Comparison of ENCODE assay signal across 8 cellular contexts in the genomic region with DNA sequence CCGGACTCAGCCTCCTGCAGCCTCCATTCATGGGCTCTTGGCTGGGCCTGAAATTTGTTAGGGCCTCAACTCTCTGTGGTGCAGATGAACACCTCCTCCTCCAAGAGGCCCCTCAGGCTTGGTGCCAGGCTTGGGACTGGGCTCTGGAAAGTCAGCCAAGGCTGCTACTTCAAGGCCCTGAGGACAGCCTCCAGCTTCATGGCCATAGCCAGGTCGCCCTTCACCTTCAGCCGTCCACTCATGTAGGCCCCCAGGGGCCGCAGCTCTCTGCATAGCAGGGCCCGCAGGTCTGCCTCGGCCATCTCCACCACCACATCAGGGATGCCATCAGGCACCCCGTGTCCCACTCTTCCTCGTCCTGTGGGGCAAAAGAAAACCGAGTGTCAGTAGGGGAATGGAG. TPM values are rescaled to one million over a fixed set of nuclear protein-coding genes. Genes with fewer than 3 reads are reported as not detected.
A peak's percentile ranks its signal among the peaks of the same experiment; 100 is the strongest.
DNase-seq lines count a peak whose midpoint lies in the region; ATAC-seq and TF ChIP-seq lines count a peak whose summit lies in the region.

No MANE protein-coding gene starts in this region.

- H3K36me3 Mint-ChIP-seq in activated CD8-positive, alpha-beta T cell treated with anti-CD3 and anti-CD28 coated beads, Interleukin-2, amount 10 ng/mL, durations not matched to agents 7 days and 5 days (ENCODE audit: low read depth) = peaks cover 6% of the 10 kb centered on the region
- peaks cover 8% of the 10 kb centered on the region for H3K36me3 Mint-ChIP-seq in activated CD8-positive, alpha-beta T cell treated with anti-CD3 and anti-CD28 coated beads for 36 hours (ENCODE audit: low read depth)
- H3K36me3 Mint-ChIP-seq in MCF 10A (ENCODE audit: insufficient read depth, unreplicated experiment) (peaks cover 9% of the 10 kb centered on the region), mesothelial cell of epicardium (peaks cover 5% of the 10 kb centered on the region)

- TF ChIP-seq CTCF in activated CD8-positive, alpha-beta T cell treated with anti-CD3 and anti-CD28 coated beads for 36 hours (IDR thresholded peaks at IDR 0.05) = no peak
- TF ChIP-seq CTCF in MCF 10A (IDR thresholded peaks at IDR 0.05; ENCODE audit: unreplicated experiment) (no peak), mesothelial cell of epicardium (IDR thresholded peaks at IDR 0.05; ENCODE audit: unreplicated experiment) (no peak), thyroid gland (IDR thresholded peaks at IDR 0.05) (no peak)

- POLR2A ChIA-PET in activated CD8-positive, alpha-beta T cell treated with anti-CD3 and anti-CD28 coated beads, Interleukin-2, amount 10 ng/mL, durations not matched to agents 7 days and 5 days (lab: Charles Lee) = interaction anchor here (1.0 to 2.3 kb wide), 3 partner anchors 8 to 11 kb away, joined by 3 to 7 read pairs (median 6); a partner anchor contains a TSS
- POLR2A ChIA-PET in activated CD8-positive, alpha-beta T cell treated with anti-CD3 and anti-CD28 coated beads for 36 hours (lab: Charles Lee) = interaction anchor here (1.2 kb wide), 1 partner anchor 14 kb away, joined by 3 read pairs; no protein-coding TSS in a partner anchor
- POLR2A ChIA-PET in MCF 10A (lab: Yijun Ruan, JAX) = interaction anchor here (0.7 to 7.9 kb wide), 7 partner anchors 10 to 562 kb away, joined by 3 to 141 read pairs (median 3); a partner anchor contains a TSS

- intact Hi-C loops in activated CD8-positive, alpha-beta T cell treated with anti-CD3 and anti-CD28 coated beads for 36 hours (cut with micrococcal nuclease) = no loop called here
- intact Hi-C loops in MCF 10A (cut with micrococcal nuclease) = no loop called here
- intact Hi-C loops in thyroid gland (cut with DNase I) = no loop called here

- no peak overlapping the region for H3K4me3 Mint-ChIP-seq in activated CD8-positive, alpha-beta T cell treated with anti-CD3 and anti-CD28 coated beads, Interleukin-2, amount 10 ng/mL, durations not matched to agents 7 days and 5 days
- H3K4me3 Mint-ChIP-seq in activated CD8-positive, alpha-beta T cell treated with anti-CD3 and anti-CD28 coated beads for 36 hours = no peak overlapping the region
- H3K4me3 Mint-ChIP-seq in MCF 10A (ENCODE audit: unreplicated experiment) (peak overlapping the region; percentile 59), mesothelial cell of epicardium (no peak overlapping the region)

- H3K4me1 Mint-ChIP-seq in activated CD8-positive, alpha-beta T cell treated with anti-CD3 and anti-CD28 coated beads, Interleukin-2, amount 10 ng/mL, durations not matched to agents 7 days and 5 days (ENCODE audit: low read depth) = peaks cover 53% of the 10 kb centered on the region
- peaks cover 29% of the 10 kb centered on the region for H3K4me1 Mint-ChIP-seq in activated CD8-positive, alpha-beta T cell treated with anti-CD3 and anti-CD28 coated beads for 36 hours (ENCODE audit: low read depth)
- H3K4me1 Mint-ChIP-seq in MCF 10A (ENCODE audit: insufficient read depth, unreplicated experiment) (peaks cover 71% of the 10 kb centered on the region), mesothelial cell of epicardium (peaks cover 28% of the 10 kb centered on the region)

- H3K4me1 ChIP-seq in thyroid gland = peaks cover 37 to 85% of the 10 kb centered on the region in 2 donors

- H3K9me3 ChIP-seq in thyroid gland = no peaks in the 10 kb centered on the region

- BruUV-seq in MCF 10A (replicated peaks; lab: Mats Ljungman, UMichigan) = no TSS peak

- H3K9me3 Mint-ChIP-seq in activated CD8-positive, alpha-beta T cell treated with anti-CD3 and anti-CD28 coated beads, Interleukin-2, amount 10 ng/mL, durations not matched to agents 7 days and 5 days (ENCODE audit: insufficient read depth) = no peaks in the 10 kb centered on the region
- H3K9me3 Mint-ChIP-seq in activated CD8-positive, alpha-beta T cell treated with anti-CD3 and anti-CD28 coated beads for 36 hours = no peaks in the 10 kb centered on the region
- H3K9me3 Mint-ChIP-seq in MCF 10A (ENCODE audit: unreplicated experiment) = no peaks in the 10 kb centered on the region
- no peaks in the 10 kb centered on the region for H3K9me3 Mint-ChIP-seq in mesothelial cell of epicardium

- DNase-seq in activated CD8-positive, alpha-beta T cell treated with anti-CD3 and anti-CD28 coated beads, Interleukin-2, amount 10 ng/mL, durations not matched to agents 7 days and 5 days = no peak
- DNase-seq in activated CD8-positive, alpha-beta T cell treated with anti-CD3 and anti-CD28 coated beads for 36 hours = no peak
- no peak for DNase-seq in MCF 10A (ENCODE audit: unreplicated experiment)
- no peak for DNase-seq in mesothelial cell of epicardium (ENCODE audit: low spot score in 2 of 2, unreplicated experiment in 2 of 2)
- DNase-seq in thyroid gland = no peak
- no peak for DNase-seq in stimulated activated CD4-positive, alpha-beta T cell treated with anti-CD3 and anti-CD28 coated beads, Interleukin-4, amount 100 ng/mL, for 1 hour
- no peak for DNase-seq in retina

- no peak overlapping the region for H3K4me3 ChIP-seq in thyroid gland (replicated peaks in 1 of 3)

- peak overlapping the region; percentile 85 to 96 (median 93) for H3K27ac ChIP-seq in thyroid gland

- no peaks in the 10 kb centered on the region for H3K27me3 ChIP-seq in thyroid gland

- no peak for ATAC-seq in activated CD8-positive, alpha-beta T cell treated with anti-CD3 and anti-CD28 coated beads, Interleukin-2, amount 10 ng/mL, durations not matched to agents 7 days and 5 days
- ATAC-seq in activated CD8-positive, alpha-beta T cell treated with anti-CD3 and anti-CD28 coated beads for 36 hours = no peak
- no peak for ATAC-seq in GM19455 (IDR thresholded peaks at IDR 0.05; ENCODE audit: unreplicated experiment)

- TF ChIP-seq POLR2A in thyroid gland (IDR thresholded peaks at IDR 0.05) = no peak

- 76 to 82% methylated on average over 6 to 7 of the region's 9 CpGs for WGBS in thyroid gland, 2 donors

- CTCF ChIA-PET in activated CD8-positive, alpha-beta T cell treated with anti-CD3 and anti-CD28 coated beads, Interleukin-2, amount 10 ng/mL, durations not matched to agents 7 days and 5 days (lab: Charles Lee) = interaction anchor here (1.1 to 4.4 kb wide), 2 partner anchors 10 to 25 kb away, joined by 3 to 39 read pairs; no protein-coding TSS in a partner anchor
- CTCF ChIA-PET in activated CD8-positive, alpha-beta T cell treated with anti-CD3 and anti-CD28 coated beads for 36 hours (lab: Charles Lee) = interaction anchor here (1.4 to 1.8 kb wide), 2 partner anchors 11 kb away, joined by 5 to 11 read pairs; a partner anchor contains a TSS
- CTCF ChIA-PET in MCF 10A (lab: Yijun Ruan, JAX) = interaction anchor here (1.6 to 2.9 kb wide), 3 partner anchors 8 to 11 kb away, joined by 7 to 10 read pairs (median 8); a partner anchor contains a TSS

- H3K27ac Mint-ChIP-seq in activated CD8-positive, alpha-beta T cell treated with anti-CD3 and anti-CD28 coated beads, Interleukin-2, amount 10 ng/mL, durations not matched to agents 7 days and 5 days = peak overlapping the region; percentile 56
- no peak overlapping the region for H3K27ac Mint-ChIP-seq in activated CD8-positive, alpha-beta T cell treated with anti-CD3 and anti-CD28 coated beads for 36 hours
- H3K27ac Mint-ChIP-seq in MCF 10A (ENCODE audit: low read depth, unreplicated experiment) (peak overlapping the region; percentile 94), mesothelial cell of epicardium (peak overlapping the region; percentile 28)

- H3K36me3 ChIP-seq in thyroid gland = no peaks in the 10 kb centered on the region

- H3K27me3 Mint-ChIP-seq in activated CD8-positive, alpha-beta T cell treated with anti-CD3 and anti-CD28 coated beads, Interleukin-2, amount 10 ng/mL, durations not matched to agents 7 days and 5 days (ENCODE audit: low read depth) = peaks cover 3% of the 10 kb centered on the region
- no peaks in the 10 kb centered on the region for H3K27me3 Mint-ChIP-seq in activated CD8-positive, alpha-beta T cell treated with anti-CD3 and anti-CD28 coated beads for 36 hours
- no peaks in the 10 kb centered on the region for H3K27me3 Mint-ChIP-seq in MCF 10A (ENCODE audit: insufficient read depth, unreplicated experiment)
- no peaks in the 10 kb centered on the region for H3K27me3 Mint-ChIP-seq in mesothelial cell of epicardium (ENCODE audit: low read depth)

RNA-seq across cellular contexts. Expression of a gene that starts 8.3 kb away (rescaled TPM):
- total RNA-seq in activated CD8-positive, alpha-beta T cell treated with anti-CD3 and anti-CD28 coated beads, Interleukin-2, amount 10 ng/mL, durations not matched to agents 7 days and 5 days = 10 to 100 TPM; 10.8 to 10.9 TPM
- total RNA-seq in activated CD8-positive, alpha-beta T cell treated with anti-CD3 and anti-CD28 coated beads for 36 hours = 1 to 10 TPM; 5.2 to 6.5 TPM
- total RNA-seq in MCF 10A (2022) (12.0 and 17.6 TPM in 2 replicates), mesothelial cell of epicardium (11.1 to 13.7 TPM (median 11.9 TPM) in 3 replicates), thyroid gland (10 to 100 TPM; 15.3 to 42.1 (median 30.1) TPM)

RNA-seq across cellular contexts. Expression of a gene that starts 10.7 kb away (rescaled TPM):
- 100 to 1,000 TPM; 108 to 115 TPM for total RNA-seq in activated CD8-positive, alpha-beta T cell treated with anti-CD3 and anti-CD28 coated beads, Interleukin-2, amount 10 ng/mL, durations not matched to agents 7 days and 5 days
- 10 to 100 TPM; 48.8 to 49.6 TPM for total RNA-seq in activated CD8-positive, alpha-beta T cell treated with anti-CD3 and anti-CD28 coated beads for 36 hours
- total RNA-seq in MCF 10A (2022) (33.4 and 33.9 TPM in 2 replicates), mesothelial cell of epicardium (41.2 to 45.3 TPM (median 43.6 TPM) in 3 replicates), thyroid gland (100 to 1,000 TPM in 1 of 4 donors, 10 to 100 TPM in 3; 55.9 to 141 (median 76.5) TPM)

RNA-seq across cellular contexts. Expression of a gene that starts 57.5 kb away (rescaled TPM):
- 1 to 10 TPM; 5.9 to 8.4 TPM for total RNA-seq in activated CD8-positive, alpha-beta T cell treated with anti-CD3 and anti-CD28 coated beads, Interleukin-2, amount 10 ng/mL, durations not matched to agents 7 days and 5 days
- 1 to 10 TPM; 1.6 to 2.8 TPM for total RNA-seq in activated CD8-positive, alpha-beta T cell treated with anti-CD3 and anti-CD28 coated beads for 36 hours
- total RNA-seq in MCF 10A (2022) (4.7 and 4.9 TPM in 2 replicates), mesothelial cell of epicardium (62.9 to 69.0 TPM (median 68.6 TPM) in 3 replicates), thyroid gland (10 to 100 TPM in 3 of 4 donors, 1 to 10 TPM in 1; 9.9 to 15.2 (median 12.0) TPM)
